ENCODE assay signal across 8 cellular contexts in the genomic region with DNA sequence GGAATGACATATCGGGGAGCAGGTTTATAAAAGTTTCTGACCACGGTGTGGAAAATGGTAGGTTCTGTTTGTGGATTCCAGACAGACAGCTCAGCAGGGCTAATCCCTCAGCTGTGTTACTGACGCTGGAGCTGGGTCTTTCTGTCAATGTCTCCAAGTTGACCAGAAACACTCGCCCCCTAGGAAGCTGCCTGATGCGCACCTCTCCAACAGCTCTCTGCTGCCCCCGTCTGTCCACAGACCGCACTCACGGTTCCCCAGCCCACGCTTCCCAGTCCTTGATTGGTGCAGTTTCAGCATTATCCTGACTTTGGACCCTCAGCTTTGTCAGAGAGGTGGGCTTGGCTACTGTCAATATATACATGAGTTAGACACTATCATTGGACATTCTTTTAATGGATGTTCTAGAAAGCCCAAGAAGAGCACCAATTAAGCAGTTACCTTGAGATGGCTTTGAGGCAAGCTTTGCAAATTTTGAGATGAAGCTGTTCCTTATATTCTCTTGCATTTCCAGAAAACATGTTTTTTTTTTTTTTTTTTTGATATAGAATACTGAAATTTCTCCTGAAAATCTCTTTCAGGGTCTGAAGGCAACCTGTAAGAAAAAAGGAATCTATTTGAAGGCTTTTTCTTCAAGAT.
DNase-seq lines count a peak whose midpoint lies in the region; ATAC-seq and TF ChIP-seq lines count a peak whose summit lies in the region.

No MANE protein-coding gene starts in this region.

- no peak overlapping the region for H3K27ac ChIP-seq in RWPE2 (ENCODE audit: poor library complexity, severe bottlenecking)

- ATAC-seq in GM21447 (IDR thresholded peaks at IDR 0.05; ENCODE audit: unreplicated experiment) (peak; percentile 92), RWPE2 (ENCODE audit: low read depth) (peak; percentile 90)

- DNase-seq in DMS114 treated with DMSO at 0.1 percent for 48 hours (lab: John Stamatoyannopoulos, UW; ENCODE audit: unreplicated experiment) (peak; percentile 57), HUDEP-2 (lab: John Stamatoyannopoulos, UW; ENCODE audit: unreplicated experiment in 76 of 76) (peak in 58 of 76 experiments; percentile 1 to 76 (median 46)), RWPE2 (ENCODE audit: low spot score) (no peak), globus pallidus (ENCODE audit: low spot score) (peak; percentile 65), pons (ENCODE audit: low spot score) (peak; percentile 56), ureter (ENCODE audit: low spot score) (peak; percentile 75)
- peak; percentile 88 for DNase-seq in activated effector memory CD4-positive, alpha-beta T cell treated with anti-CD3 and anti-CD28 coated beads, Interleukin-2, amount 50 U/mL, for 16 hours

- H3K4me3 ChIP-seq in RWPE2 (ENCODE audit: severe bottlenecking), result no peak overlapping the region

- H3K27me3 ChIP-seq in RWPE2 (ENCODE audit: insufficient read depth, poor library complexity, severe bottlenecking), result no peaks in the 10 kb centered on the region

- peak; percentile 92 for TF ChIP-seq CTCF in RWPE2 (IDR thresholded peaks at IDR 0.05; ENCODE audit: poor library complexity, severe bottlenecking)

- H3K36me3 ChIP-seq in RWPE2 (ENCODE audit: low read depth), result no peaks in the 10 kb centered on the region

- no peaks in the 10 kb centered on the region for H3K4me1 ChIP-seq in RWPE2 (ENCODE audit: insufficient read depth, poor library complexity, severe bottlenecking)

- H3K9me3 ChIP-seq in RWPE2 (ENCODE audit: severe bottlenecking), result no peaks in the 10 kb centered on the region
